Comparison of ENCODE assay signal across 13 cellular contexts in genomic region chr1:29249170-29249691, GRCh38. TPM values are rescaled to one million over a fixed set of nuclear protein-coding genes. Genes with fewer than 3 reads are reported as not detected.
A peak's percentile ranks its signal among the peaks of the same experiment; 100 is the strongest.
DNase-seq lines count a peak whose midpoint lies in the region; ATAC-seq and TF ChIP-seq lines count a peak whose summit lies in the region.
"Had no signal": no experiment of that assay in that cellular context is flagged by ENCODE, and none has a peak within 500 bp of the region (broad histone marks: within the 10 kb centered on the region; RNA-seq: fewer than 3 reads in every experiment).

No MANE protein-coding gene starts in this region.

- ATAC-seq in gastroesophageal sphincter, result no peak
- ATAC-seq in HG03520 (IDR thresholded peaks at IDR 0.05; ENCODE audit: unreplicated experiment), result no peak

- CTCF ChIA-PET in PC-9 (lab: Charles Lee), result no interaction called here
- CTCF ChIA-PET in activated CD4-positive, alpha-beta memory T cell treated with anti-CD3 and anti-CD28 coated beads for 36 hours (lab: Charles Lee), result no interaction called here

- no peaks in the 10 kb centered on the region for H3K36me3 Mint-ChIP-seq in activated CD4-positive, alpha-beta memory T cell treated with anti-CD3 and anti-CD28 coated beads for 36 hours
- H3K36me3 Mint-ChIP-seq: activated naive CD8-positive, alpha-beta T cell treated with anti-CD3 and anti-CD28 coated beads, Interleukin-2, amount 10 ng/mL, durations not matched to agents 7 days and 5 days; IgD-negative memory B cell had no signal

- no peak overlapping the region for H3K23ac ChIP-seq in trophoblast cell (ENCODE audit: low read length)

- TF ChIP-seq CTCF in PC-9 (conservative IDR thresholded peaks at IDR 0.05), result no peak
- no peak for TF ChIP-seq CTCF in fibroblast of villous mesenchyme (IDR thresholded peaks at IDR 0.05; ENCODE audit: insufficient read depth, low read depth, low read length)
- TF ChIP-seq CTCF in gastroesophageal sphincter (IDR thresholded peaks at IDR 0.05), result no peak

- H3K4me2 ChIP-seq in PC-9, result peak overlapping the region; percentile 64
- peak overlapping the region; percentile 73 for H3K4me2 ChIP-seq in trophoblast cell (ENCODE audit: low read length)

- POLR2A ChIA-PET in PC-9 (lab: Charles Lee; ENCODE audit: unreplicated experiment), result no interaction called here
- POLR2A ChIA-PET in activated CD4-positive, alpha-beta memory T cell treated with anti-CD3 and anti-CD28 coated beads for 36 hours (lab: Charles Lee), result no interaction called here

- no peaks in the 10 kb centered on the region for H3K9me2 ChIP-seq in PC-9 (ENCODE audit: insufficient read depth)

- H3K36me3 ChIP-seq in PC-9 (ENCODE audit: low read depth), result no peaks in the 10 kb centered on the region
- H3K36me3 ChIP-seq in trophoblast cell (ENCODE audit: control insufficient read depth in 1 of 2, insufficient read depth in 2 of 2, low read length in 2 of 2), result no peaks in the 10 kb centered on the region
- H3K36me3 ChIP-seq in gastroesophageal sphincter, result no peaks in the 10 kb centered on the region
- H3K36me3 ChIP-seq: prostate gland, thyroid gland had no signal

- no peak for TF ChIP-seq POLR2A in gastroesophageal sphincter (IDR thresholded peaks at IDR 0.05)

- H3K9me3 ChIP-seq in PC-9 (ENCODE audit: insufficient read depth, low read depth) (no peaks in the 10 kb centered on the region), trophoblast cell (ENCODE audit: insufficient read depth, low read depth, low read length) (peaks cover 3% of the 10 kb centered on the region), gastroesophageal sphincter (no peaks in the 10 kb centered on the region)
- H3K9me3 ChIP-seq: prostate gland, thyroid gland had no signal

- H3K79me2 ChIP-seq in PC-9 (ENCODE audit: low read depth) (peaks cover 39% of the 10 kb centered on the region; the same call in 1 of the 2 replicates), trophoblast cell (ENCODE audit: control insufficient read depth, insufficient read depth, low read length, poor library complexity) (peaks cover 25% of the 10 kb centered on the region)

- H3K4me1 Mint-ChIP-seq in activated CD4-positive, alpha-beta memory T cell treated with anti-CD3 and anti-CD28 coated beads for 36 hours (ENCODE audit: low read depth), result no peaks in the 10 kb centered on the region
- H3K4me1 Mint-ChIP-seq: activated naive CD8-positive, alpha-beta T cell treated with anti-CD3 and anti-CD28 coated beads, Interleukin-2, amount 10 ng/mL, durations not matched to agents 7 days and 5 days had no signal

- H3K18ac ChIP-seq in trophoblast cell (ENCODE audit: low read length), result peak overlapping the region; percentile 79

- peak overlapping the region; percentile 93 for H2BK5ac ChIP-seq in trophoblast cell (ENCODE audit: low read depth, low read length, poor library complexity)

- peak overlapping the region; percentile 94 for H2BK12ac ChIP-seq in trophoblast cell (ENCODE audit: low read length)

- H3K4ac ChIP-seq in trophoblast cell (ENCODE audit: low read depth, low read length), result peak overlapping the region; percentile 82

- DNase-seq in H4 (ENCODE audit: low spot score) (peak; percentile 80), PC-9 (peak in 1 of 2 experiments; percentile 69), fibroblast of villous mesenchyme (ENCODE audit: low read depth) (peak; percentile 35), trophoblast cell (no peak), activated gamma-delta T cell treated with Interleukin-2 at 50 U/mL for 16 hours (no peak)
- DNase-seq in activated CD4-positive, alpha-beta memory T cell treated with anti-CD3 and anti-CD28 coated beads for 36 hours, result no peak
- DNase-seq: activated CD4-positive, alpha-beta T cell treated with anti-CD3 and anti-CD28 coated beads, Interleukin-2, amount 50 U/mL, for 4 hours; activated naive CD8-positive, alpha-beta T cell treated with anti-CD3 and anti-CD28 coated beads, Interleukin-2, amount 10 ng/mL, durations not matched to agents 7 days and 5 days; thyroid gland had no signal

- H3K9ac ChIP-seq in trophoblast cell (ENCODE audit: low read length), result no peak overlapping the region

- H3K4me3 ChIP-seq in PC-9 (no peak overlapping the region), fibroblast of villous mesenchyme (ENCODE audit: low read depth, low read length) (no peak overlapping the region), trophoblast cell (ENCODE audit: low read depth, low read length) (no peak overlapping the region), gastroesophageal sphincter (no peak overlapping the region)
- H3K4me3 ChIP-seq: prostate gland, thyroid gland had no signal

- H3K14ac ChIP-seq in trophoblast cell (ENCODE audit: low read length), result peak overlapping the region; percentile 60

- no peak for TF ChIP-seq EP300 in gastroesophageal sphincter (IDR thresholded peaks at IDR 0.05)

- H3K27ac Mint-ChIP-seq in activated CD4-positive, alpha-beta memory T cell treated with anti-CD3 and anti-CD28 coated beads for 36 hours, result no peak overlapping the region
- H3K27ac Mint-ChIP-seq: activated naive CD8-positive, alpha-beta T cell treated with anti-CD3 and anti-CD28 coated beads, Interleukin-2, amount 10 ng/mL, durations not matched to agents 7 days and 5 days; IgD-negative memory B cell had no signal

- H3K27me3 Mint-ChIP-seq in activated CD4-positive, alpha-beta memory T cell treated with anti-CD3 and anti-CD28 coated beads for 36 hours, result peaks cover 13% of the 10 kb centered on the region

- peak overlapping the region; percentile 95 for H2BK120ac ChIP-seq in trophoblast cell (ENCODE audit: insufficient read depth, low read length, poor library complexity)

- H4K12ac ChIP-seq in trophoblast cell (ENCODE audit: low read depth, low read length), result peak overlapping the region; percentile 50

- intact Hi-C loops in PC-9 (cut with micrococcal nuclease; ENCODE audit: unreplicated experiment), result loop anchor here (1.0 kb wide), 1 partner anchor 22 kb away; no protein-coding TSS in a partner anchor
- intact Hi-C loops in activated CD4-positive, alpha-beta memory T cell treated with anti-CD3 and anti-CD28 coated beads for 36 hours (cut with micrococcal nuclease), result no loop called here

- H3F3A ChIP-seq in PC-9 (ENCODE audit: insufficient read depth, low read depth), result peaks cover 7% of the 10 kb centered on the region; the same call in 1 of the 2 replicates

- peak overlapping the region; percentile 92 for H4K91ac ChIP-seq in trophoblast cell (ENCODE audit: low read depth, low read length)

- H3K27ac ChIP-seq in PC-9, result peak overlapping the region; percentile 46; the same call in 1 of the 2 replicates
- peak overlapping the region; percentile 84 for H3K27ac ChIP-seq in trophoblast cell (ENCODE audit: low read depth, low read length)
- H3K27ac ChIP-seq in gastroesophageal sphincter, result no peak overlapping the region
- H3K27ac ChIP-seq: prostate gland, thyroid gland had no signal

- H2AFZ ChIP-seq in PC-9, result no peak overlapping the region
- H2AFZ ChIP-seq in trophoblast cell (ENCODE audit: insufficient read depth, low read length, poor library complexity), result no peak overlapping the region

- no peak overlapping the region for H3K4me3 Mint-ChIP-seq in activated CD4-positive, alpha-beta memory T cell treated with anti-CD3 and anti-CD28 coated beads for 36 hours
- H3K4me3 Mint-ChIP-seq: activated naive CD8-positive, alpha-beta T cell treated with anti-CD3 and anti-CD28 coated beads, Interleukin-2, amount 10 ng/mL, durations not matched to agents 7 days and 5 days; IgD-negative memory B cell had no signal

- no peaks in the 10 kb centered on the region for H3K9me3 Mint-ChIP-seq in activated CD4-positive, alpha-beta memory T cell treated with anti-CD3 and anti-CD28 coated beads for 36 hours
- H3K9me3 Mint-ChIP-seq: activated naive CD8-positive, alpha-beta T cell treated with anti-CD3 and anti-CD28 coated beads, Interleukin-2, amount 10 ng/mL, durations not matched to agents 7 days and 5 days; IgD-negative memory B cell had no signal

- H3K4me1 ChIP-seq in PC-9 (replicated peaks; ENCODE audit: insufficient read depth) (peaks cover 32% of the 10 kb centered on the region), trophoblast cell (ENCODE audit: control insufficient read depth in 1 of 2, insufficient read depth in 2 of 2, low read length in 2 of 2) (peaks cover 53 to 60% of the 10 kb centered on the region in 2 experiments), gastroesophageal sphincter (no peaks in the 10 kb centered on the region)
- H3K4me1 ChIP-seq: prostate gland, thyroid gland had no signal

- peak overlapping the region; percentile 64 for H4K8ac ChIP-seq in trophoblast cell (ENCODE audit: low read depth, low read length)

- no TSS peak for BruUV-seq in PC-9 (replicated peaks; lab: Mats Ljungman, UMichigan)

- H3K79me1 ChIP-seq in trophoblast cell (ENCODE audit: low read length), result peaks cover 39% of the 10 kb centered on the region

- H4K20me1 ChIP-seq in PC-9 (ENCODE audit: insufficient read depth), result no peaks in the 10 kb centered on the region

- no CpG with 5 or more reads among the region's 8 CpGs for whole genome bisulfite sequencing in trophoblast cell (ENCODE audit: extremely low coverage, insufficient coverage, insufficient read length)
- 68% methylated on average over 3 of the region's 8 CpGs; no CpG with 5 or more reads in 1 of the 2 donors for WGBS in gastroesophageal sphincter (ENCODE audit: low coverage in 1 of 2), 2 donors

- H3K27me3 ChIP-seq in PC-9 (ENCODE audit: insufficient read depth, low read depth) (no peaks in the 10 kb centered on the region), trophoblast cell (ENCODE audit: insufficient read depth, low read length) (no peaks in the 10 kb centered on the region), gastroesophageal sphincter (peaks cover 4% of the 10 kb centered on the region)
- H3K27me3 ChIP-seq: thyroid gland had no signal

- peak overlapping the region; percentile 39 for H2AK5ac ChIP-seq in trophoblast cell (ENCODE audit: low read length)

RNA-seq across cellular contexts. Expression of gene PTPRU, which starts 12.9 kb away (rescaled TPM):
- total RNA-seq in H4 (2014; rRNA removed; shearing (Covaris generic)), result 16.2 and 18.3 TPM in 2 replicates
- total RNA-seq in PC-9 (2021), result 31.4 and 44.3 TPM in 2 replicates
- 5.5 and 6.9 TPM in 2 replicates for total RNA-seq in fibroblast of villous mesenchyme
- polyA plus RNA-seq in trophoblast cell (2013), result 33.5 and 35.1 TPM in 2 replicates
- 10 to 100 TPM; 11.1 to 30.5 (median 23.7) TPM for total RNA-seq in gastroesophageal sphincter
- total RNA-seq in activated CD4-positive, alpha-beta memory T cell treated with anti-CD3 and anti-CD28 coated beads for 36 hours, result under 1 TPM; 0.17 to 0.85 TPM
- polyA plus RNA-seq: IgD-negative memory B cell had no signal

RNA-seq across cellular contexts. Expression of gene MECR, which starts 18.5 kb away (rescaled TPM):
- 29.0 and 32.3 TPM in 2 replicates for total RNA-seq in H4 (2014; rRNA removed; shearing (Covaris generic))
- total RNA-seq in PC-9 (2021), result 46.4 and 53.9 TPM in 2 replicates
- total RNA-seq in fibroblast of villous mesenchyme, result 22.5 and 28.0 TPM in 2 replicates
- polyA plus RNA-seq in trophoblast cell (2013), result 17.6 and 18.9 TPM in 2 replicates
- total RNA-seq in gastroesophageal sphincter, result 10 to 100 TPM in 3 of 4 donors, 1 to 10 TPM in 1; 8.2 to 17.1 (median 12.9) TPM
- 10 to 100 TPM; 34.7 to 37.2 TPM for total RNA-seq in activated CD4-positive, alpha-beta memory T cell treated with anti-CD3 and anti-CD28 coated beads for 36 hours

Comparison
In these comparisons a context has a peak if more than half of its experiments do, and no peak if none do; other contexts are left out.
1. DNase-seq: peak in H4 (single experiment) and fibroblast of villous mesenchyme (single experiment); none in trophoblast cell (0 of 2), activated CD4-positive, alpha-beta memory T cell treated with anti-CD3 and anti-CD28 coated beads for 36 hours (single experiment) and activated gamma-delta T cell treated with Interleukin-2 at 50 U/mL for 16 hours (single experiment).
2. H3K27ac ChIP-seq: peak in PC-9 (single experiment) and trophoblast cell (single experiment); none in gastroesophageal sphincter (0 of 4).